19 cellular contexts compared by ENCODE assay signal in the genomic region with DNA sequence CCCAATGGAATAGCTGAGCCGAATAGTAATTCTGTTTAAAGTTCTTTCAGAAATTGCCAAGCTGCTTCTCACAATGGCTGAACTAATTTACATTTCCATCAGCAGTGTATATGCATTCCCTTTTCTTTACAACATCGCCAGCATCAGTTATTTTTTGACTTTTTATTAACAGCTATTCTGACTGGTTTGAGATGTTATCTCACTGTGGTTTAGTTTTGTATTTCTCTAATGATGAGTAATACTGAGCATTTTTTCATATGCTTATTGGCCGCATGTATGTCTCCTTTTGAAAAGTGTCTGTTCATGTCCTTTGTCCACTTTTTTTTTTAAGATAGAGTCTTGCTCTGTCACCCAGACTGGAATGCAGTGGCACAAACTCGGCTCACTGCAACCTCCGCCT.
"Had no signal": no experiment of that assay in that cellular context is flagged by ENCODE, and none has a peak within 500 bp of the region (broad histone marks: within the 10 kb centered on the region; RNA-seq: fewer than 3 reads in every experiment).

No MANE protein-coding gene starts in this region.

- H3K4me1 ChIP-seq: colonic mucosa, left lung, parathyroid adenoma, tibial nerve had no signal

- H3K27me3 Mint-ChIP-seq: activated CD8-positive, alpha-beta memory T cell treated with anti-CD3 and anti-CD28 coated beads, Interleukin-2, amount 10 ng/mL, durations not matched to agents 7 days and 5 days; activated naive CD8-positive, alpha-beta T cell treated with anti-CD3 and anti-CD28 coated beads, Interleukin-2, amount 10 ng/mL, durations not matched to agents 7 days and 5 days; memory B cell; naive thymus-derived CD8-positive, alpha-beta T cell; stimulated activated memory B cell treated with anti-CD40 and anti-IgM and Interleukin-4, amounts not matched to agents 10 μg/mL and 1 μg/mL and 100 μg/mL, for 72 hours had no signal

- DNase-seq: activated CD4-positive, alpha-beta T cell treated with anti-CD3 and anti-CD28 coated beads for 1 hour; activated CD4-positive, alpha-beta T cell treated with anti-CD3 and anti-CD28 coated beads, Interleukin-2, amount 50 U/mL, for 4 hours; activated CD8-positive, alpha-beta memory T cell treated with anti-CD3 and anti-CD28 coated beads, Interleukin-2, amount 10 ng/mL, durations not matched to agents 7 days and 5 days; activated gamma-delta T cell treated with Interleukin-2 at 50 U/mL for 16 hours; activated naive CD8-positive, alpha-beta T cell treated with anti-CD3 and anti-CD28 coated beads, Interleukin-2, amount 10 ng/mL, durations not matched to agents 7 days and 5 days; aorta; colonic mucosa; hippocampal formation; kidney; left lung; naive thymus-derived CD8-positive, alpha-beta T cell; T1000 had no signal

- H3K36me3 ChIP-seq: colonic mucosa had no signal

- H3K27ac ChIP-seq: cardiac muscle cell, colonic mucosa, left lung, parathyroid adenoma, tibial nerve had no signal

- H3K4me3 Mint-ChIP-seq: activated CD8-positive, alpha-beta memory T cell treated with anti-CD3 and anti-CD28 coated beads, Interleukin-2, amount 10 ng/mL, durations not matched to agents 7 days and 5 days; activated naive CD8-positive, alpha-beta T cell treated with anti-CD3 and anti-CD28 coated beads, Interleukin-2, amount 10 ng/mL, durations not matched to agents 7 days and 5 days; memory B cell; naive thymus-derived CD8-positive, alpha-beta T cell; stimulated activated memory B cell treated with anti-CD40 and anti-IgM and Interleukin-4, amounts not matched to agents 10 μg/mL and 1 μg/mL and 100 μg/mL, for 72 hours had no signal

- H3K27ac Mint-ChIP-seq: activated CD8-positive, alpha-beta memory T cell treated with anti-CD3 and anti-CD28 coated beads, Interleukin-2, amount 10 ng/mL, durations not matched to agents 7 days and 5 days; activated naive CD8-positive, alpha-beta T cell treated with anti-CD3 and anti-CD28 coated beads, Interleukin-2, amount 10 ng/mL, durations not matched to agents 7 days and 5 days; memory B cell; stimulated activated memory B cell treated with anti-CD40 and anti-IgM and Interleukin-4, amounts not matched to agents 10 μg/mL and 1 μg/mL and 100 μg/mL, for 72 hours had no signal

- H3K9me3 ChIP-seq: colonic mucosa, left lung, tibial nerve had no signal

- H3K9me3 Mint-ChIP-seq: activated naive CD8-positive, alpha-beta T cell treated with anti-CD3 and anti-CD28 coated beads, Interleukin-2, amount 10 ng/mL, durations not matched to agents 7 days and 5 days; memory B cell; naive thymus-derived CD8-positive, alpha-beta T cell; stimulated activated memory B cell treated with anti-CD40 and anti-IgM and Interleukin-4, amounts not matched to agents 10 μg/mL and 1 μg/mL and 100 μg/mL, for 72 hours had no signal

- FAIRE-seq: endometrium, kidney had no signal

- ATAC-seq: activated CD8-positive, alpha-beta memory T cell treated with anti-CD3 and anti-CD28 coated beads, Interleukin-2, amount 10 ng/mL, durations not matched to agents 7 days and 5 days; esophagus mucosa; left lung; naive thymus-derived CD8-positive, alpha-beta T cell; stimulated activated memory B cell treated with anti-CD40 and anti-IgM and Interleukin-4, amounts not matched to agents 10 μg/mL and 1 μg/mL and 100 μg/mL, for 72 hours had no signal

- H3K27me3 ChIP-seq: cardiac muscle cell, colonic mucosa, left lung, tibial nerve had no signal

- H3K4me1 Mint-ChIP-seq: activated naive CD8-positive, alpha-beta T cell treated with anti-CD3 and anti-CD28 coated beads, Interleukin-2, amount 10 ng/mL, durations not matched to agents 7 days and 5 days; memory B cell; stimulated activated memory B cell treated with anti-CD40 and anti-IgM and Interleukin-4, amounts not matched to agents 10 μg/mL and 1 μg/mL and 100 μg/mL, for 72 hours had no signal

- H3K4me3 ChIP-seq: cardiac muscle cell, colonic mucosa, left lung, tibial nerve had no signal
